Comparison of ENCODE assay signal across 8 cellular contexts in genomic region chr3:10263549-10264363, GRCh38. TPM values are rescaled to one million over a fixed set of nuclear protein-coding genes. Genes with fewer than 3 reads are reported as not detected.
DNase-seq lines count a peak whose midpoint lies in the region; ATAC-seq and TF ChIP-seq lines count a peak whose summit lies in the region.

No MANE protein-coding gene starts in this region.

- ATAC-seq in right cardiac atrium (peak; percentile 69 to 86), GM19452 (IDR thresholded peaks at IDR 0.05; ENCODE audit: unreplicated experiment) (no peak), GM18520 (IDR thresholded peaks at IDR 0.05; ENCODE audit: unreplicated experiment) (no peak)

- no peaks in the 10 kb centered on the region for H3K27me3 ChIP-seq in right cardiac atrium (ENCODE audit: control insufficient read depth, insufficient read depth)

- H3K4me3 Mint-ChIP-seq in activated naive CD4-positive, alpha-beta T cell treated with anti-CD3 and anti-CD28 coated beads for 36 hours, result peak overlapping the region; percentile 71

- H3K4me1 Mint-ChIP-seq in activated naive CD4-positive, alpha-beta T cell treated with anti-CD3 and anti-CD28 coated beads for 36 hours (ENCODE audit: low read depth), result peaks cover 81% of the 10 kb centered on the region

- WGBS in right cardiac atrium, result 56% methylated on average over 12 of the region's 12 CpGs

- TF ChIP-seq CTCF in GM12873 (IDR thresholded peaks at IDR 0.05; ENCODE audit: insufficient read depth, low read depth, low read length, missing control alignments), result peak; percentile 66

- no peaks in the 10 kb centered on the region for H3K27me3 Mint-ChIP-seq in activated naive CD4-positive, alpha-beta T cell treated with anti-CD3 and anti-CD28 coated beads for 36 hours (ENCODE audit: low read depth)

- peak; percentile 24 for DNase-seq in RPMI8226
- peak; percentile 81 for DNase-seq in activated naive CD4-positive, alpha-beta T cell treated with anti-CD3 and anti-CD28 coated beads for 36 hours
- DNase-seq in right cardiac atrium, result peak in 1 of 3 donors; percentile 62
- peak; percentile 83 for DNase-seq in stimulated activated CD4-positive, alpha-beta T cell treated with anti-CD3 and anti-CD28 coated beads, Interleukin-15, amount 100 ng/mL, for 24 hours
- no peak for DNase-seq in NCI-H2029 (lab: John Stamatoyannopoulos, UW)

- peaks cover 5% of the 10 kb centered on the region for H3K4me1 ChIP-seq in right cardiac atrium (ENCODE audit: control insufficient read depth, insufficient read depth, low read length)

- intact Hi-C loops in activated naive CD4-positive, alpha-beta T cell treated with anti-CD3 and anti-CD28 coated beads for 36 hours (cut with micrococcal nuclease), result loop anchor here (1.0 to 5.0 kb wide), 2 partner anchors 15 to 236 kb away; partner anchors contain the start of genes FANCD2 and TATDN2
- intact Hi-C loops in right cardiac atrium (cut with DNase I), result no loop called here

- H3K36me3 Mint-ChIP-seq in activated naive CD4-positive, alpha-beta T cell treated with anti-CD3 and anti-CD28 coated beads for 36 hours (ENCODE audit: low read depth), result peaks cover 52% of the 10 kb centered on the region

- H3K9me3 Mint-ChIP-seq in activated naive CD4-positive, alpha-beta T cell treated with anti-CD3 and anti-CD28 coated beads for 36 hours, result no peaks in the 10 kb centered on the region

- H3K4me3 ChIP-seq in right cardiac atrium (ENCODE audit: low read length), result no peak overlapping the region

- CTCF ChIA-PET in activated naive CD4-positive, alpha-beta T cell treated with anti-CD3 and anti-CD28 coated beads for 36 hours (lab: Charles Lee), result interaction anchor here (0.7 to 5.1 kb wide), 21 partner anchors 8 to 473 kb away, joined by 3 to 20 read pairs (median 5); partner anchors contain the start of genes IRAK2 and TATDN2

- peak overlapping the region; percentile 88 for H3K27ac Mint-ChIP-seq in activated naive CD4-positive, alpha-beta T cell treated with anti-CD3 and anti-CD28 coated beads for 36 hours

- H3K27ac ChIP-seq in right cardiac atrium (ENCODE audit: low read length), result no peak overlapping the region

- H3K9me3 ChIP-seq in right cardiac atrium (ENCODE audit: control insufficient read depth, low read length), result no peaks in the 10 kb centered on the region

RNA-seq across cellular contexts. Expression of gene TATDN2, which starts 15.5 kb away (rescaled TPM):
- total RNA-seq in activated naive CD4-positive, alpha-beta T cell treated with anti-CD3 and anti-CD28 coated beads for 36 hours, result 10 to 100 TPM; 25.8 to 28.1 TPM
- total RNA-seq in right cardiac atrium, result 10 to 100 TPM; 19.1 to 25.6 (median 21.9) TPM
- polyA plus RNA-seq in right cardiac atrium, result 13.6 TPM

RNA-seq across cellular contexts. Expression of gene GHRL, which starts 29.0 kb away (rescaled TPM):
- not detected for total RNA-seq in activated naive CD4-positive, alpha-beta T cell treated with anti-CD3 and anti-CD28 coated beads for 36 hours
- not detected for total RNA-seq in right cardiac atrium
- 0.25 TPM for polyA plus RNA-seq in right cardiac atrium

RNA-seq across cellular contexts. Expression of gene SEC13, which starts 57.2 kb away (rescaled TPM):
- total RNA-seq in activated naive CD4-positive, alpha-beta T cell treated with anti-CD3 and anti-CD28 coated beads for 36 hours, result 100 to 1,000 TPM in 1 of 2 experiments, 10 to 100 TPM in 1; 98.1 to 100 TPM
- 10 to 100 TPM; 53.7 to 86.8 (median 70.8) TPM for total RNA-seq in right cardiac atrium
- 74.1 TPM for polyA plus RNA-seq in right cardiac atrium

Comparison
In these comparisons a context has a peak if more than half of its experiments do, and no peak if none do; other contexts are left out.
1. ATAC-seq: peak in right cardiac atrium (2 of 2); none in GM19452 (single experiment) and GM18520 (single experiment).